Comparison of ENCODE assay signal across 27 cellular contexts in the genomic region with DNA sequence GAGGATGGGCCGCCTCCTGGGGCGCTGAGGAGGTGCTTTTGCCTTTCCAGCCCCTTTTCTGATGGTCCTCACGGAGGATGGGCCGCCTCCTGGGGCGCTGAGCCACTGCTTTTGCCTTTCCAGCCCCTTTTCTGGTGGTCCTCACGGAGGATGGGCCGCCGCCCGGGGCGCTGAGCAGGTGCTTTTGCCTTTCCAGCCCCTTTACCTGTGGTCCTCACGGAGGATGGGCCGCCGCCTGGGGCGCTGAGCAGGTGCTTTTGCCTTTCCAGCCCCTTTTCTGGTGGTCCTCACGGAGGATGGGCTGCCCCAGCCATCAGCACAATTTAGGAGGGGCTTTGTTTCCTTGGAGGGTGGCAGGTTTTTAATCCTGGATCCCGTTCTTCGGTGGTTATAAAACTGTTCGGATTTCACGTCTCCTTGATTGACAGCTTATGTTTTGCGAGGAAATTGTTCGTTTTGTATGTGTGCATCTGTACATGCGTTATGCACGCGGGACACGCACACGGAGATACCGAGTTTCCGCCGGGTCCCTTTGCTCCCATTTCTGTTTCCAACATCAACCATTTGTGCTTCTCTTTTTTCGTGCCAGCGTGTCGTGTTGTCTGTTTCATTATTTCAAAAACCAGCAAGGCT.
"Had no signal": no experiment of that assay in that cellular context is flagged by ENCODE, and none has a peak within 500 bp of the region (broad histone marks: within the 10 kb centered on the region; RNA-seq: fewer than 3 reads in every experiment).

No MANE protein-coding gene starts in this region.

- H3K27me3 ChIP-seq: pancreas, right lobe of liver had no signal

- FAIRE-seq: endometrium, islet of Langerhans, pancreas, urothelium cell line had no signal

- H3K36me3 ChIP-seq: esophagus muscularis mucosa, gastrocnemius medialis, heart right ventricle, pancreas, right lobe of liver, spleen, thoracic aorta, transverse colon had no signal

- H3K9me3 Mint-ChIP-seq: natural killer cell treated with Interleukin-12 subunit alpha and Interleukin-12 subunit beta and Interleukin-15 and Interleukin-18, amount 100 ng/mL, for 72 hours; stimulated activated naive CD8-positive, alpha-beta T cell treated with anti-CD3 and anti-CD28 coated beads, Interleukin-15, amount 100 ng/mL, for 72 hours had no signal

- H3K4me3 ChIP-seq: dorsolateral prefrontal cortex, esophagus muscularis mucosa, gastrocnemius medialis, heart right ventricle, pancreas, psoas muscle, right lobe of liver, spleen, thoracic aorta, transverse colon had no signal

- H3K4me1 ChIP-seq: gastrocnemius medialis, heart right ventricle, psoas muscle, right lobe of liver, spleen had no signal

- H3K9me3 ChIP-seq: esophagus muscularis mucosa, gastrocnemius medialis, heart right ventricle, pancreas, psoas muscle, right lobe of liver, spleen, thoracic aorta, transverse colon had no signal

- H3K36me3 Mint-ChIP-seq: mesothelial cell of epicardium; natural killer cell treated with Interleukin-12 subunit alpha and Interleukin-12 subunit beta and Interleukin-15 and Interleukin-18, amount 100 ng/mL, for 72 hours had no signal

- DNase-seq: cortex of kidney; effector CD8-positive, alpha-beta T cell; gastrocnemius medialis; heart right ventricle; hypothalamus; kidney glomerular epithelial cell; occipital lobe; psoas muscle; retina; right lobe of liver; spleen; stimulated activated CD4-positive, alpha-beta T cell treated with anti-CD3 and anti-CD28 coated beads, Interleukin-15, amount 100 ng/mL, for 24 hours; stimulated activated CD4-positive, alpha-beta T cell treated with anti-CD3 and anti-CD28 coated beads, Interleukin-1b, Interleukin-23, amount 100 ng/mL, for 48 hours; stimulated activated CD4-positive, alpha-beta T cell treated with anti-CD3 and anti-CD28 coated beads, Interleukin-4, amount 100 ng/mL, for 24 hours; stimulated activated naive B cell treated with anti-CD40 and anti-IgM and Interleukin-4, amounts not matched to agents 10 μg/mL and 1 μg/mL and 100 μg/mL, for 72 hours; stimulated activated naive CD8-positive, alpha-beta T cell treated with anti-CD3 and anti-CD28 coated beads, Interleukin-15, amount 100 ng/mL, for 72 hours had no signal

- H3K27ac Mint-ChIP-seq: mesothelial cell of epicardium; natural killer cell treated with Interleukin-12 subunit alpha and Interleukin-12 subunit beta and Interleukin-15 and Interleukin-18, amount 100 ng/mL, for 72 hours; stimulated activated naive CD8-positive, alpha-beta T cell treated with anti-CD3 and anti-CD28 coated beads, Interleukin-15, amount 100 ng/mL, for 72 hours had no signal

- H3K4me3 Mint-ChIP-seq: mesothelial cell of epicardium; natural killer cell treated with Interleukin-12 subunit alpha and Interleukin-12 subunit beta and Interleukin-15 and Interleukin-18, amount 100 ng/mL, for 72 hours; stimulated activated naive B cell treated with anti-CD40 and anti-IgM and Interleukin-4, amounts not matched to agents 10 μg/mL and 1 μg/mL and 100 μg/mL, for 72 hours; stimulated activated naive CD8-positive, alpha-beta T cell treated with anti-CD3 and anti-CD28 coated beads, Interleukin-15, amount 100 ng/mL, for 72 hours had no signal

- H3K4me1 Mint-ChIP-seq: mesothelial cell of epicardium; stimulated activated naive CD8-positive, alpha-beta T cell treated with anti-CD3 and anti-CD28 coated beads, Interleukin-15, amount 100 ng/mL, for 72 hours had no signal

- ATAC-seq: gastrocnemius medialis; heart right ventricle; natural killer cell treated with Interleukin-12 subunit alpha and Interleukin-12 subunit beta and Interleukin-15 and Interleukin-18, amount 100 ng/mL, for 72 hours; pancreas; psoas muscle; stimulated activated naive B cell treated with anti-CD40 and anti-IgM and Interleukin-4, amounts not matched to agents 10 μg/mL and 1 μg/mL and 100 μg/mL, for 72 hours had no signal

- H3K27ac ChIP-seq: dorsolateral prefrontal cortex, epithelial cell of prostate, esophagus muscularis mucosa, gastrocnemius medialis, heart right ventricle, pancreas, psoas muscle, right lobe of liver, spleen, thoracic aorta, transverse colon had no signal
